14 cellular contexts compared by ENCODE assay signal in genomic region chr6:20483902-20484497, GRCh38. TPM values are rescaled to one million over a fixed set of nuclear protein-coding genes. Genes with fewer than 3 reads are reported as not detected.
DNase-seq lines count a peak whose midpoint lies in the region; ATAC-seq and TF ChIP-seq lines count a peak whose summit lies in the region.
"Had no signal": no experiment of that assay in that cellular context is flagged by ENCODE, and none has a peak within 500 bp of the region (broad histone marks: within the 10 kb centered on the region; RNA-seq: fewer than 3 reads in every experiment).

No MANE protein-coding gene starts in this region.

- peak overlapping the region; percentile 5 for H3K27ac Mint-ChIP-seq in activated T-helper 17 cell treated with anti-CD3 and anti-CD28 coated beads, Interleukin-2, amount 50 U/mL, for 72 hours
- H3K27ac Mint-ChIP-seq: activated naive CD8-positive, alpha-beta T cell treated with anti-CD3 and anti-CD28 coated beads, Interleukin-2, amount 10 ng/mL, durations not matched to agents 7 days and 5 days; stimulated activated memory B cell treated with anti-CD40 and anti-IgM and Interleukin-4, amounts not matched to agents 10 μg/mL and 1 μg/mL and 100 μg/mL, for 72 hours had no signal

- H3K36me3 Mint-ChIP-seq in activated T-helper 17 cell treated with anti-CD3 and anti-CD28 coated beads, Interleukin-2, amount 50 U/mL, for 72 hours (ENCODE audit: low read depth) = peaks cover 97% of the 10 kb centered on the region

- H3K9me3 ChIP-seq in BLaER1 treated with 17β-estradiol and CSF1 and Interleukin-3, amounts not matched to agents 10 nM and 100 nM (replicated peaks in 1 of 11) = no peaks in the 10 kb centered on the region
- H3K9me3 ChIP-seq in left lung = no peaks in the 10 kb centered on the region
- H3K9me3 ChIP-seq: pancreas had no signal

- no peak overlapping the region for H3K4me3 Mint-ChIP-seq in activated T-helper 17 cell treated with anti-CD3 and anti-CD28 coated beads, Interleukin-2, amount 50 U/mL, for 72 hours
- H3K4me3 Mint-ChIP-seq: activated naive CD8-positive, alpha-beta T cell treated with anti-CD3 and anti-CD28 coated beads, Interleukin-2, amount 10 ng/mL, durations not matched to agents 7 days and 5 days; CD4-positive, CD25-positive, alpha-beta regulatory T cell; stimulated activated memory B cell treated with anti-CD40 and anti-IgM and Interleukin-4, amounts not matched to agents 10 μg/mL and 1 μg/mL and 100 μg/mL, for 72 hours had no signal

- H3K9me3 Mint-ChIP-seq in activated T-helper 17 cell treated with anti-CD3 and anti-CD28 coated beads, Interleukin-2, amount 50 U/mL, for 72 hours = no peaks in the 10 kb centered on the region
- H3K9me3 Mint-ChIP-seq: activated naive CD8-positive, alpha-beta T cell treated with anti-CD3 and anti-CD28 coated beads, Interleukin-2, amount 10 ng/mL, durations not matched to agents 7 days and 5 days; CD4-positive, CD25-positive, alpha-beta regulatory T cell; stimulated activated memory B cell treated with anti-CD40 and anti-IgM and Interleukin-4, amounts not matched to agents 10 μg/mL and 1 μg/mL and 100 μg/mL, for 72 hours had no signal

- H3K27me3 ChIP-seq in BLaER1 treated with 17β-estradiol and CSF1 and Interleukin-3, amounts not matched to agents 10 nM and 100 nM = no peaks in the 10 kb centered on the region
- no peaks in the 10 kb centered on the region for H3K27me3 ChIP-seq in left lung
- H3K27me3 ChIP-seq: pancreas had no signal

- no peak for TF ChIP-seq POLR2A in erythroblast (IDR thresholded peaks at IDR 0.05; ENCODE audit: low read length)

- H3K4me1 ChIP-seq in BLaER1 treated with 17β-estradiol and CSF1 and Interleukin-3, amounts not matched to agents 10 nM and 100 nM = peaks cover 0 to 62% (median 22%) of the 10 kb centered on the region in 10 experiments; a peak in 15 of 20 replicates
- H3K4me1 ChIP-seq in left lung = peaks cover 0 to 27% of the 10 kb centered on the region in 2 donors
- H3K4me1 ChIP-seq: pancreas had no signal

- H3K36me3 ChIP-seq in BLaER1 treated with 17β-estradiol and CSF1 and Interleukin-3, amounts not matched to agents 10 nM and 100 nM = peaks cover 82 to 100% (median 100%) of the 10 kb centered on the region in 11 experiments
- peaks cover 0 to 60% of the 10 kb centered on the region in 2 donors for H3K36me3 ChIP-seq in left lung
- H3K36me3 ChIP-seq: pancreas had no signal

- no peak overlapping the region for H3K4me3 ChIP-seq in BLaER1 treated with 17β-estradiol and CSF1 and Interleukin-3, amounts not matched to agents 10 nM and 100 nM
- no peak overlapping the region for H3K4me3 ChIP-seq in left lung
- H3K4me3 ChIP-seq: pancreas had no signal

- no peak for TF ChIP-seq CTCF in left lung (IDR thresholded peaks at IDR 0.05)

- H3K27ac ChIP-seq in BLaER1 treated with 17β-estradiol and CSF1 and Interleukin-3, amounts not matched to agents 10 nM and 100 nM = peak overlapping the region in 8 of 11 experiments; percentile 7 to 60 (median 34); a peak in 12 of 22 replicates
- H3K27ac ChIP-seq in left lung = peak overlapping the region in 1 of 2 donors; percentile 82
- H3K27ac ChIP-seq: pancreas had no signal

- H3K4me1 Mint-ChIP-seq in activated T-helper 17 cell treated with anti-CD3 and anti-CD28 coated beads, Interleukin-2, amount 50 U/mL, for 72 hours = peaks cover 3% of the 10 kb centered on the region
- H3K4me1 Mint-ChIP-seq: stimulated activated memory B cell treated with anti-CD40 and anti-IgM and Interleukin-4, amounts not matched to agents 10 μg/mL and 1 μg/mL and 100 μg/mL, for 72 hours had no signal

- DNase-seq in LHCN-M2 (ENCODE audit: low read depth) (peak; percentile 8), left lung (no peak), NCI-H524 treated with DMSO at 0.1 percent for 48 hours (lab: John Stamatoyannopoulos, UW) (no peak), erythroblast (lab: John Stamatoyannopoulos, UW) (no peak)
- DNase-seq in activated CD4-positive, CD25-positive, alpha-beta regulatory T cell treated with anti-CD3 and anti-CD28 coated beads, Interleukin-2, amount 50 U/mL, for 72 hours = no peak
- DNase-seq: activated naive CD8-positive, alpha-beta T cell treated with anti-CD3 and anti-CD28 coated beads, Interleukin-2, amount 10 ng/mL, durations not matched to agents 7 days and 5 days; CD4-positive, CD25-positive, alpha-beta regulatory T cell; NCI-H1694 treated with DMSO at 0.1 percent for 48 hours; pancreas; stimulated activated CD4-positive, alpha-beta T cell treated with anti-CD3 and anti-CD28 coated beads, Interleukin-1b, Interleukin-23, amount 100 ng/mL, for 48 hours had no signal

- peaks cover 12 to 52% (median 36%) of the 10 kb centered on the region in 11 experiments; a peak in 19 of 22 replicates for H4K20me1 ChIP-seq in BLaER1 treated with 17β-estradiol and CSF1 and Interleukin-3, amounts not matched to agents 10 nM and 100 nM

- H3K9ac ChIP-seq in BLaER1 treated with 17β-estradiol and CSF1 and Interleukin-3, amounts not matched to agents 10 nM and 100 nM = peak overlapping the region in 1 of 11 experiments; percentile 25; a peak in 1 of 22 replicates

- intact Hi-C loops in left lung (cut with DNase I) = no loop called here

- H3K27me3 Mint-ChIP-seq in activated T-helper 17 cell treated with anti-CD3 and anti-CD28 coated beads, Interleukin-2, amount 50 U/mL, for 72 hours = no peaks in the 10 kb centered on the region
- H3K27me3 Mint-ChIP-seq: activated naive CD8-positive, alpha-beta T cell treated with anti-CD3 and anti-CD28 coated beads, Interleukin-2, amount 10 ng/mL, durations not matched to agents 7 days and 5 days; CD4-positive, CD25-positive, alpha-beta regulatory T cell; stimulated activated memory B cell treated with anti-CD40 and anti-IgM and Interleukin-4, amounts not matched to agents 10 μg/mL and 1 μg/mL and 100 μg/mL, for 72 hours had no signal

- ATAC-seq in activated T-helper 17 cell treated with anti-CD3 and anti-CD28 coated beads, Interleukin-2, amount 50 U/mL, for 72 hours (replicated peaks) = no peak
- peak; percentile 22 for ATAC-seq in left lung
- no peak for ATAC-seq in HG03565 (IDR thresholded peaks at IDR 0.05; ENCODE audit: unreplicated experiment)
- ATAC-seq: pancreas; stimulated activated memory B cell treated with anti-CD40 and anti-IgM and Interleukin-4, amounts not matched to agents 10 μg/mL and 1 μg/mL and 100 μg/mL, for 72 hours had no signal

- peak overlapping the region in 8 of 11 experiments; percentile 13 to 71 (median 56); a peak in 15 of 22 replicates for H3K4me2 ChIP-seq in BLaER1 treated with 17β-estradiol and CSF1 and Interleukin-3, amounts not matched to agents 10 nM and 100 nM

RNA-seq across cellular contexts. Expression of gene CDKAL1, which starts 50.3 kb away (rescaled TPM):
- total RNA-seq in LHCN-M2 (2014; rRNA removed) = 16.7 and 17.9 TPM in 2 replicates
- polyA plus RNA-seq in LHCN-M2 (2012) = 4.9 TPM
- total RNA-seq in activated T-helper 17 cell treated with anti-CD3 and anti-CD28 coated beads, Interleukin-2, amount 50 U/mL, for 72 hours = 10 to 100 TPM; 27.7 to 31.9 TPM
- 10 to 100 TPM; 13.6 to 14.0 TPM for total RNA-seq in left lung
